Comparison of ENCODE assay signal across 31 cellular contexts in genomic region chr3:30972449-30972848, GRCh38.
DNase-seq lines count a peak whose midpoint lies in the region; ATAC-seq, FAIRE-seq and TF ChIP-seq lines count a peak whose summit lies in the region.
"Had no signal": no experiment of that assay in that cellular context is flagged by ENCODE, and none has a peak within 500 bp of the region (broad histone marks: within the 10 kb centered on the region; RNA-seq: fewer than 3 reads in every experiment).

No MANE protein-coding gene starts in this region.

- no peak overlapping the region for H2AFZ ChIP-seq in K562 (ENCODE audit: low read depth, low read length)

- no peak for FAIRE-seq in K562 (lab: Jason Lieb, UNC)
- FAIRE-seq: A204.1, A549, D721Med had no signal

- H3K27me3 ChIP-seq in K562 (ENCODE audit: control insufficient read depth in 2 of 2, insufficient read depth in 2 of 2, low read length in 2 of 2) (no peaks in the 10 kb centered on the region), esophagus muscularis mucosa (no peaks in the 10 kb centered on the region)
- H3K27me3 ChIP-seq: BE2C; BLaER1; BLaER1 treated with 17β-estradiol and CSF1 and Interleukin-3, amounts not matched to agents 10 nM and 100 nM had no signal

- DNase-seq in K562 (ENCODE audit: extremely low read depth in 1 of 4, low spot score in 3 of 4) (no peak), esophagus muscularis mucosa (ENCODE audit: extremely low spot score) (peak; percentile 2), AG08395 (ENCODE audit: low spot score) (no peak)
- DNase-seq in stimulated activated CD4-positive, alpha-beta T cell treated with anti-CD3 and anti-CD28 coated beads, Interleukin-2, amount 100 ng/mL, for 48 hours: no peak
- DNase-seq: 8988T; ACHN; AML-193; BE2C; C1 segment of cervical spinal cord; Caco-2; Calu3; CD4-positive, alpha-beta memory T cell; CD4-positive, alpha-beta T cell; CD4-positive, CD25-positive, alpha-beta regulatory T cell; CD8-positive, alpha-beta memory T cell; CD8-positive, alpha-beta T cell; COR-L47; DMS 273 treated with DMSO at 0.1 percent for 48 hours; DMS153; DMS53; DMS79; DMS79 treated with DMSO at 0.1 percent for 48 hours; DND-41; EL had no signal

- no peak overlapping the region for H3K9ac ChIP-seq in K562 (ENCODE audit: insufficient read depth in 1 of 2, low read depth in 2 of 2, low read length in 2 of 2)
- H3K9ac ChIP-seq: BLaER1; BLaER1 treated with 17β-estradiol and CSF1 and Interleukin-3, amounts not matched to agents 10 nM and 100 nM had no signal

- H3K4me1 ChIP-seq in K562 (replicated peaks in 1 of 2; ENCODE audit: control insufficient read depth in 2 of 2, insufficient read depth in 2 of 2, low read length in 2 of 2) (no peaks in the 10 kb centered on the region), esophagus muscularis mucosa (no peaks in the 10 kb centered on the region)
- H3K4me1 ChIP-seq: A549; BE2C; BLaER1; BLaER1 treated with 17β-estradiol and CSF1 and Interleukin-3, amounts not matched to agents 10 nM and 100 nM; Caco-2 had no signal

- no peak for TF ChIP-seq RAD21 in K562 (CRISPR knock-in tag; conservative IDR thresholded peaks at IDR 0.05 in 1 of 2, IDR thresholded peaks at IDR 0.05 in 1 of 2)

- in situ Hi-C loops in K562 (cut with MboI): no loop called here

- no peaks in the 10 kb centered on the region for H3K9me1 ChIP-seq in K562 (ENCODE audit: control insufficient read depth, insufficient read depth, low read length)

- no peak overlapping the region for H3K27ac ChIP-seq in K562 (ENCODE audit: extremely low read depth, low read depth, low read length)
- H3K27ac ChIP-seq in esophagus muscularis mucosa (replicated peaks in 1 of 4): no peak overlapping the region
- H3K27ac ChIP-seq: 22Rv1; A549; BLaER1; BLaER1 treated with 17β-estradiol and CSF1 and Interleukin-3, amounts not matched to agents 10 nM and 100 nM; C4-2B had no signal

- TF ChIP-seq CTCF in K562 (IDR thresholded peaks at IDR 0.05 in 2 of 3, conservative IDR thresholded peaks at IDR 0.05 in 1 of 3; ENCODE audit: insufficient read depth in 2 of 3, low read depth in 1 of 3, low read length in 3 of 3): no peak
- no peak for TF ChIP-seq CTCF in esophagus muscularis mucosa (IDR thresholded peaks at IDR 0.05)

- 4% methylated on average over 1 of the region's 1 CpG for WGBS in K562 (ENCODE audit: insufficient coverage, low coverage, missing lambda C conversion rate)
- 96% methylated on average over 1 of the region's 1 CpG for WGBS in esophagus muscularis mucosa

- no peak overlapping the region for H3K4me2 ChIP-seq in K562 (ENCODE audit: insufficient read depth, low read length)
- H3K4me2 ChIP-seq: A549; BLaER1; BLaER1 treated with 17β-estradiol and CSF1 and Interleukin-3, amounts not matched to agents 10 nM and 100 nM had no signal

- H3K4me3 ChIP-seq in K562 (no peak overlapping the region), esophagus muscularis mucosa (no peak overlapping the region)
- H3K4me3 ChIP-seq: A549; BLaER1; BLaER1 treated with 17β-estradiol and CSF1 and Interleukin-3, amounts not matched to agents 10 nM and 100 nM had no signal

- intact Hi-C loops in K562 (cut with micrococcal nuclease): no loop called here
- intact Hi-C loops in esophagus muscularis mucosa (cut with DNase I): no loop called here

- no peak for TF ChIP-seq POLR2A in K562 (conservative IDR thresholded peaks at IDR 0.05)
- TF ChIP-seq POLR2A in esophagus muscularis mucosa (IDR thresholded peaks at IDR 0.05; ENCODE audit: low read depth): no peak

- ATAC-seq in K562: no peak
- ATAC-seq: A549; CD8-positive, alpha-beta T cell had no signal

- TF ChIP-seq EP300 in K562 (IDR thresholded peaks at IDR 0.05; ENCODE audit: low read length) (no peak), esophagus muscularis mucosa (IDR thresholded peaks at IDR 0.05) (no peak)

- BruUV-seq in K562 (replicated peaks; lab: Mats Ljungman, UMichigan): no TSS peak

- H4K20me1 ChIP-seq in K562 (replicated peaks; ENCODE audit: control insufficient read depth, insufficient read depth, low read length): no peaks in the 10 kb centered on the region
- H4K20me1 ChIP-seq: BLaER1; BLaER1 treated with 17β-estradiol and CSF1 and Interleukin-3, amounts not matched to agents 10 nM and 100 nM had no signal

- H3K36me3 ChIP-seq in K562 (ENCODE audit: control insufficient read depth, insufficient read depth, low read length) (no peaks in the 10 kb centered on the region), esophagus muscularis mucosa (no peaks in the 10 kb centered on the region)
- H3K36me3 ChIP-seq: BE2C; BLaER1; BLaER1 treated with 17β-estradiol and CSF1 and Interleukin-3, amounts not matched to agents 10 nM and 100 nM had no signal

- CTCF ChIA-PET in K562 (lab: Yijun Ruan, JAX; ENCODE audit: low intra/inter-chr PET ratio): no interaction called here

- H3K9me3 ChIP-seq in K562 (replicated peaks; ENCODE audit: control insufficient read depth, insufficient read depth, low read depth, low read length) (no peaks in the 10 kb centered on the region), esophagus muscularis mucosa (no peaks in the 10 kb centered on the region)
- H3K9me3 ChIP-seq: A549; BE2C; BLaER1; BLaER1 treated with 17β-estradiol and CSF1 and Interleukin-3, amounts not matched to agents 10 nM and 100 nM; Caco-2 had no signal

- H3K79me2 ChIP-seq in K562 (ENCODE audit: control insufficient read depth, insufficient read depth, low read length): no peaks in the 10 kb centered on the region

- POLR2A ChIA-PET in K562 (lab: Yijun Ruan, JAX): no interaction called here

TF ChIP-seq in K562, 482 proteins besides CTCF, POLR2A, EP300 and RAD21:
- TF ChIP-seq NRF1 (conservative IDR thresholded peaks at IDR 0.05 in 1 of 2, IDR thresholded peaks at IDR 0.05 in 1 of 2) (no peak), ZFP1 (CRISPR knock-in tag; IDR thresholded peaks at IDR 0.05) (peak; percentile 94)
